1 cellular context compared by ENCODE assay signal in the genomic region with DNA sequence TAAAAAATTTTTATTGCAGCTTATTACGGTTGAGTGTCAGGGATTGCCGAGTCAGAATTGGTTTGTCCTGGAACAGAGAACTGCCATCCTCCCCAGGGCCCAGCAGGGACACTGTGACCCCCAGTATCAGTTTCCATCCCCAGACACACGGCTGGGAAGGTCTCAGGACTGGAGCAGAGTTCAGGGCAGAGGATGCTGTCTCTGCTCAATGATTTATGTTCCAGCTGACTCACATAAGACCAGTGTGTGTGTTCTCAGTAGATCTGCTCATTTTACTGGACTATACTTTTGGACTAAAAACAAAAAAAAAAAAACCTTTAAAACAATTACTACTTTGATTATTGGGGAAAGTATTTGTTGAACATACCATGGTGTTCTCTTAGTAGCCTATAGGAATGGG.
A peak's percentile ranks its signal among the peaks of the same experiment; 100 is the strongest.
TF ChIP-seq lines count a peak whose summit lies in the region.

No MANE protein-coding gene starts in this region.

TF ChIP-seq in K562, 482 proteins besides CTCF, POLR2A, EP300 and RAD21 (continued from another document):
- TF ChIP-seq, protein P1, sequence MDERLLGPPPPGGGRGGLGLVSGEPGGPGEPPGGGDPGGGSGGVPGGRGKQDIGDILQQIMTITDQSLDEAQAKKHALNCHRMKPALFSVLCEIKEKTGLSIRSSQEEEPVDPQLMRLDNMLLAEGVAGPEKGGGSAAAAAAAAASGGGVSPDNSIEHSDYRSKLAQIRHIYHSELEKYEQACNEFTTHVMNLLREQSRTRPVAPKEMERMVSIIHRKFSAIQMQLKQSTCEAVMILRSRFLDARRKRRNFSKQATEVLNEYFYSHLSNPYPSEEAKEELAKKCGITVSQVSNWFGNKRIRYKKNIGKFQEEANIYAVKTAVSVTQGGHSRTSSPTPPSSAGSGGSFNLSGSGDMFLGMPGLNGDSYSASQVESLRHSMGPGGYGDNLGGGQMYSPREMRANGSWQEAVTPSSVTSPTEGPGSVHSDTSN (CRISPR knock-in tag; IDR thresholded peaks at IDR 0.05; ENCODE audit: low read depth), result no peak
- TF ChIP-seq, protein P1 (tag; conservative IDR thresholded peaks at IDR 0.05; ENCODE audit: low read depth), result 0 out of 2 replicates have a peak, but pooled peaks have one; percentile 39
- TF ChIP-seq CXXC5 (CRISPR knock-in tag; IDR thresholded peaks at IDR 0.05), result no peak
- TF ChIP-seq, protein P2, sequence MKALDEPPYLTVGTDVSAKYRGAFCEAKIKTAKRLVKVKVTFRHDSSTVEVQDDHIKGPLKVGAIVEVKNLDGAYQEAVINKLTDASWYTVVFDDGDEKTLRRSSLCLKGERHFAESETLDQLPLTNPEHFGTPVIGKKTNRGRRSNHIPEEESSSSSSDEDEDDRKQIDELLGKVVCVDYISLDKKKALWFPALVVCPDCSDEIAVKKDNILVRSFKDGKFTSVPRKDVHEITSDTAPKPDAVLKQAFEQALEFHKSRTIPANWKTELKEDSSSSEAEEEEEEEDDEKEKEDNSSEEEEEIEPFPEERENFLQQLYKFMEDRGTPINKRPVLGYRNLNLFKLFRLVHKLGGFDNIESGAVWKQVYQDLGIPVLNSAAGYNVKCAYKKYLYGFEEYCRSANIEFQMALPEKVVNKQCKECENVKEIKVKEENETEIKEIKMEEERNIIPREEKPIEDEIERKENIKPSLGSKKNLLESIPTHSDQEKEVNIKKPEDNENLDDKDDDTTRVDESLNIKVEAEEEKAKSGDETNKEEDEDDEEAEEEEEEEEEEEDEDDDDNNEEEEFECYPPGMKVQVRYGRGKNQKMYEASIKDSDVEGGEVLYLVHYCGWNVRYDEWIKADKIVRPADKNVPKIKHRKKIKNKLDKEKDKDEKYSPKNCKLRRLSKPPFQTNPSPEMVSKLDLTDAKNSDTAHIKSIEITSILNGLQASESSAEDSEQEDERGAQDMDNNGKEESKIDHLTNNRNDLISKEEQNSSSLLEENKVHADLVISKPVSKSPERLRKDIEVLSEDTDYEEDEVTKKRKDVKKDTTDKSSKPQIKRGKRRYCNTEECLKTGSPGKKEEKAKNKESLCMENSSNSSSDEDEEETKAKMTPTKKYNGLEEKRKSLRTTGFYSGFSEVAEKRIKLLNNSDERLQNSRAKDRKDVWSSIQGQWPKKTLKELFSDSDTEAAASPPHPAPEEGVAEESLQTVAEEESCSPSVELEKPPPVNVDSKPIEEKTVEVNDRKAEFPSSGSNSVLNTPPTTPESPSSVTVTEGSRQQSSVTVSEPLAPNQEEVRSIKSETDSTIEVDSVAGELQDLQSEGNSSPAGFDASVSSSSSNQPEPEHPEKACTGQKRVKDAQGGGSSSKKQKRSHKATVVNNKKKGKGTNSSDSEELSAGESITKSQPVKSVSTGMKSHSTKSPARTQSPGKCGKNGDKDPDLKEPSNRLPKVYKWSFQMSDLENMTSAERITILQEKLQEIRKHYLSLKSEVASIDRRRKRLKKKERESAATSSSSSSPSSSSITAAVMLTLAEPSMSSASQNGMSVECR (CRISPR knock-in tag; IDR thresholded peaks at IDR 0.05), result no peak
- no peak for TF ChIP-seq U2AF1 (optimal IDR thresholded peaks at IDR 0.05; ENCODE audit: low read depth, low read length)
- TF ChIP-seq PML (IDR thresholded peaks at IDR 0.05; ENCODE audit: low read length), result no peak
- no peak for TF ChIP-seq TSC22D4 (tag; IDR thresholded peaks at IDR 0.05)
- no peak for TF ChIP-seq PCBP1 (IDR thresholded peaks at IDR 0.05; ENCODE audit: low read depth, low read length, poor library complexity, severe bottlenecking)
- TF ChIP-seq NFRKB (IDR thresholded peaks at IDR 0.05; ENCODE audit: low read depth), result no peak
- TF ChIP-seq XRCC5 (IDR thresholded peaks at IDR 0.05; ENCODE audit: low read depth, low read length), result no peak
- no peak for TF ChIP-seq CHCHD3 (CRISPR knock-in tag; IDR thresholded peaks at IDR 0.05)
- TF ChIP-seq, protein P3, sequence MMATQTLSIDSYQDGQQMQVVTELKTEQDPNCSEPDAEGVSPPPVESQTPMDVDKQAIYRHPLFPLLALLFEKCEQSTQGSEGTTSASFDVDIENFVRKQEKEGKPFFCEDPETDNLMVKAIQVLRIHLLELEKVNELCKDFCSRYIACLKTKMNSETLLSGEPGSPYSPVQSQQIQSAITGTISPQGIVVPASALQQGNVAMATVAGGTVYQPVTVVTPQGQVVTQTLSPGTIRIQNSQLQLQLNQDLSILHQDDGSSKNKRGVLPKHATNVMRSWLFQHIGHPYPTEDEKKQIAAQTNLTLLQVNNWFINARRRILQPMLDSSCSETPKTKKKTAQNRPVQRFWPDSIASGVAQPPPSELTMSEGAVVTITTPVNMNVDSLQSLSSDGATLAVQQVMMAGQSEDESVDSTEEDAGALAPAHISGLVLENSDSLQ (IDR thresholded peaks at IDR 0.05), result peak; percentile 74
- TF ChIP-seq TARDBP (IDR thresholded peaks at IDR 0.05), result no peak
- no peak for TF ChIP-seq NFIC (IDR thresholded peaks at IDR 0.05)
- TF ChIP-seq PHF20 (IDR thresholded peaks at IDR 0.05; ENCODE audit: partially characterized antibody), result no peak
- no peak for TF ChIP-seq CEBPB (tag; IDR thresholded peaks at IDR 0.05)
- TF ChIP-seq, protein P4, sequence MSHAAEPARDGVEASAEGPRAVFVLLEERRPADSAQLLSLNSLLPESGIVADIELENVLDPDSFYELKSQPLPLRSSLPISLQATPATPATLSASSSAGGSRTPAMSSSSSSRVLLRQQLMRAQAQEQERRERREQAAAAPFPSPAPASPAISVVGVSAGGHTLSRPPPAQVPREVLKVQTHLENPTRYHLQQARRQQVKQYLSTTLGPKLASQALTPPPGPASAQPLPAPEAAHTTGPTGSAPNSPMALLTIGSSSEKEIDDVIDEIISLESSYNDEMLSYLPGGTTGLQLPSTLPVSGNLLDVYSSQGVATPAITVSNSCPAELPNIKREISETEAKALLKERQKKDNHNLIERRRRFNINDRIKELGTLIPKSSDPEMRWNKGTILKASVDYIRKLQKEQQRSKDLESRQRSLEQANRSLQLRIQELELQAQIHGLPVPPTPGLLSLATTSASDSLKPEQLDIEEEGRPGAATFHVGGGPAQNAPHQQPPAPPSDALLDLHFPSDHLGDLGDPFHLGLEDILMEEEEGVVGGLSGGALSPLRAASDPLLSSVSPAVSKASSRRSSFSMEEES (CRISPR knock-in tag; IDR thresholded peaks at IDR 0.05), result no peak
- TF ChIP-seq, protein P5, sequence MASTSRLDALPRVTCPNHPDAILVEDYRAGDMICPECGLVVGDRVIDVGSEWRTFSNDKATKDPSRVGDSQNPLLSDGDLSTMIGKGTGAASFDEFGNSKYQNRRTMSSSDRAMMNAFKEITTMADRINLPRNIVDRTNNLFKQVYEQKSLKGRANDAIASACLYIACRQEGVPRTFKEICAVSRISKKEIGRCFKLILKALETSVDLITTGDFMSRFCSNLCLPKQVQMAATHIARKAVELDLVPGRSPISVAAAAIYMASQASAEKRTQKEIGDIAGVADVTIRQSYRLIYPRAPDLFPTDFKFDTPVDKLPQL (IDR thresholded peaks at IDR 0.05; ENCODE audit: extremely low read depth, insufficient read length), result no peak
- peak; percentile 60 for TF ChIP-seq MEIS2 (IDR thresholded peaks at IDR 0.05; ENCODE audit: partially characterized antibody)
- no peak for TF ChIP-seq ELF2 (CRISPR knock-in tag; IDR thresholded peaks at IDR 0.05)
TF ChIP-seq in K562: peak in this region for 3.
